Comparison of ENCODE assay signal across 27 cellular contexts in genomic region chr18:57234346-57234745, GRCh38.
"Had no signal": no experiment of that assay in that cellular context is flagged by ENCODE, and none has a peak within 500 bp of the region (broad histone marks: within the 10 kb centered on the region; RNA-seq: fewer than 3 reads in every experiment).

No MANE protein-coding gene starts in this region.

- H3K4me1 Mint-ChIP-seq: activated B cell treated with CpG ODN at 0.5 μM for 24 hours; activated naive CD4-positive, alpha-beta T cell treated with anti-CD3 and anti-CD28 coated beads, Interleukin-2, amount 10 ng/mL, durations not matched to agents 7 days and 5 days; activated naive CD8-positive, alpha-beta T cell treated with anti-CD3 and anti-CD28 coated beads, Interleukin-2, amount 10 ng/mL, durations not matched to agents 7 days and 5 days; central memory CD8-positive, alpha-beta T cell; endodermal cell; T-helper 17 cell had no signal

- H3K4me3 Mint-ChIP-seq: activated B cell treated with CpG ODN at 0.5 μM for 24 hours; activated CD8-positive, alpha-beta T cell treated with anti-CD3 and anti-CD28 coated beads for 36 hours; activated naive CD4-positive, alpha-beta T cell treated with anti-CD3 and anti-CD28 coated beads, Interleukin-2, amount 10 ng/mL, durations not matched to agents 7 days and 5 days; activated naive CD8-positive, alpha-beta T cell treated with anti-CD3 and anti-CD28 coated beads, Interleukin-2, amount 10 ng/mL, durations not matched to agents 7 days and 5 days; activated T-helper 1 cell treated with anti-CD3 and anti-CD28 coated beads, Interleukin-12 subunit alpha, Interleukin-12 subunit beta, Interleukin-2, Interleukin-4 antibody, amounts not matched to agents 30 ng/mL and 10 ng/mL and 1 ng/mL, durations not matched to agents 14 hours and 24 hours and 36 hours; brain; central memory CD8-positive, alpha-beta T cell; dendritic cell treated with granulocyte-macrophage colony-stimulating factor and Interleukin-4, amounts not matched to agents 40 ng/mL and 50 ng/mL, for 4 days; endodermal cell; T-helper 17 cell; T-helper 2 cell treated with Interferon-gamma antibody and Interleukin-4, amounts not matched to agents 5 μg/mL and 100 μg/mL, for 36 hours had no signal

- H3K9me3 Mint-ChIP-seq: activated CD8-positive, alpha-beta T cell treated with anti-CD3 and anti-CD28 coated beads for 36 hours; activated naive CD4-positive, alpha-beta T cell treated with anti-CD3 and anti-CD28 coated beads, Interleukin-2, amount 10 ng/mL, durations not matched to agents 7 days and 5 days; activated naive CD4-positive, alpha-beta T cell treated with anti-CD3 and anti-CD28 coated beads, Interleukin-2, amount 50 U/mL, for 72 hours; activated T-helper 1 cell treated with anti-CD3 and anti-CD28 coated beads, Interleukin-12 subunit alpha, Interleukin-12 subunit beta, Interleukin-2, Interleukin-4 antibody, amounts not matched to agents 30 ng/mL and 10 ng/mL and 1 ng/mL, durations not matched to agents 14 hours and 24 hours and 36 hours; activated T-helper 2 cell treated with anti-CD3 and anti-CD28 coated beads, Interferon-gamma antibody, Interleukin-2, Interleukin-4, amounts not matched to agents 10 μg/mL and 5 μg/mL and 100 μg/mL, durations not matched to agents 14 hours and 24 hours and 36 hours; central memory CD8-positive, alpha-beta T cell; dendritic cell treated with granulocyte-macrophage colony-stimulating factor and Interleukin-4, amounts not matched to agents 40 ng/mL and 50 ng/mL, for 4 days; endodermal cell; T-helper 2 cell treated with Interferon-gamma antibody and Interleukin-4, amounts not matched to agents 5 μg/mL and 100 μg/mL, for 36 hours had no signal

- H3K27ac Mint-ChIP-seq: activated B cell treated with CpG ODN at 0.5 μM for 24 hours; activated CD8-positive, alpha-beta T cell treated with anti-CD3 and anti-CD28 coated beads for 36 hours; activated naive CD4-positive, alpha-beta T cell treated with anti-CD3 and anti-CD28 coated beads, Interleukin-2, amount 10 ng/mL, durations not matched to agents 7 days and 5 days; activated naive CD4-positive, alpha-beta T cell treated with anti-CD3 and anti-CD28 coated beads, Interleukin-2, amount 50 U/mL, for 72 hours; activated naive CD8-positive, alpha-beta T cell treated with anti-CD3 and anti-CD28 coated beads, Interleukin-2, amount 10 ng/mL, durations not matched to agents 7 days and 5 days; activated T-helper 1 cell treated with anti-CD3 and anti-CD28 coated beads, Interleukin-12 subunit alpha, Interleukin-12 subunit beta, Interleukin-2, Interleukin-4 antibody, amounts not matched to agents 30 ng/mL and 10 ng/mL and 1 ng/mL, durations not matched to agents 14 hours and 24 hours and 36 hours; activated T-helper 2 cell treated with anti-CD3 and anti-CD28 coated beads, Interferon-gamma antibody, Interleukin-2, Interleukin-4, amounts not matched to agents 10 μg/mL and 5 μg/mL and 100 μg/mL, durations not matched to agents 14 hours and 24 hours and 36 hours; dendritic cell treated with granulocyte-macrophage colony-stimulating factor and Interleukin-4, amounts not matched to agents 40 ng/mL and 50 ng/mL, for 4 days; endodermal cell; T-helper 17 cell; T-helper 2 cell treated with Interferon-gamma antibody and Interleukin-4, amounts not matched to agents 5 μg/mL and 100 μg/mL, for 36 hours had no signal

- H3K36me3 Mint-ChIP-seq: activated naive CD4-positive, alpha-beta T cell treated with anti-CD3 and anti-CD28 coated beads, Interleukin-2, amount 10 ng/mL, durations not matched to agents 7 days and 5 days; activated naive CD4-positive, alpha-beta T cell treated with anti-CD3 and anti-CD28 coated beads, Interleukin-2, amount 50 U/mL, for 72 hours; activated naive CD8-positive, alpha-beta T cell treated with anti-CD3 and anti-CD28 coated beads, Interleukin-2, amount 10 ng/mL, durations not matched to agents 7 days and 5 days; brain had no signal

- DNase-seq: activated B cell treated with CpG ODN at 0.5 μM for 24 hours; activated CD4-positive, alpha-beta T cell treated with anti-CD3 and anti-CD28 coated beads for 48 hours; activated CD4-positive, alpha-beta T cell treated with anti-CD3 and anti-CD28 coated beads, Interleukin-2, amount 50 U/mL, for 1 hour; activated CD4-positive, alpha-beta T cell treated with anti-CD3 and anti-CD28 coated beads, Interleukin-2, amount 50 U/mL, for 48 hours; activated CD8-positive, alpha-beta memory T cell treated with anti-CD3 and anti-CD28 coated beads for 24 hours; activated CD8-positive, alpha-beta T cell treated with anti-CD3 and anti-CD28 coated beads for 36 hours; activated effector memory CD4-positive, alpha-beta T cell treated with anti-CD3 and anti-CD28 coated beads, Interleukin-2, amount 50 U/mL, for 16 hours; activated naive CD4-positive, alpha-beta T cell treated with anti-CD3 and anti-CD28 coated beads, Interleukin-2, amount 10 ng/mL, durations not matched to agents 7 days and 5 days; activated naive CD8-positive, alpha-beta T cell treated with anti-CD3 and anti-CD28 coated beads, Interleukin-2, amount 10 ng/mL, durations not matched to agents 7 days and 5 days; activated T-cell treated with anti-CD3 and anti-CD28 coated beads, Interleukin-2, amount 50 U/mL, for 48 hours; dorsolateral prefrontal cortex; effector memory CD4-positive, alpha-beta T cell; endodermal cell; foreskin fibroblast; heart left ventricle; T-helper 17 cell; T1000; WERI-Rb-1 had no signal

- ATAC-seq: activated CD4-positive, CD25-positive, alpha-beta regulatory T cell treated with anti-CD3 and anti-CD28 coated beads, Interleukin-2, amount 50 U/mL, for 24 hours; activated CD8-positive, alpha-beta T cell treated with anti-CD3 and anti-CD28 coated beads for 36 hours; activated naive CD4-positive, alpha-beta T cell treated with anti-CD3 and anti-CD28 coated beads, Interleukin-2, amount 50 U/mL, for 72 hours; esophagus mucosa; heart left ventricle; T-helper 17 cell had no signal

- H3K27me3 Mint-ChIP-seq: activated naive CD8-positive, alpha-beta T cell treated with anti-CD3 and anti-CD28 coated beads, Interleukin-2, amount 10 ng/mL, durations not matched to agents 7 days and 5 days; central memory CD8-positive, alpha-beta T cell; dendritic cell treated with granulocyte-macrophage colony-stimulating factor and Interleukin-4, amounts not matched to agents 40 ng/mL and 50 ng/mL, for 4 days; T-helper 17 cell had no signal
